8 cellular contexts compared by ENCODE assay signal in genomic region chr2:161500892-161501610, GRCh38.
DNase-seq lines count a peak whose midpoint lies in the region; ATAC-seq lines count a peak whose summit lies in the region.
"Not testable (repeated sequence)": the region's sequence is repeated elsewhere in the genome, so short reads cannot be mapped to it uniquely, and the experiment has no call there.

No MANE protein-coding gene starts in this region.

- peak; percentile 69 for ATAC-seq in GM18870 (IDR thresholded peaks at IDR 0.05; ENCODE audit: unreplicated experiment)
- ATAC-seq in GM21528 (IDR thresholded peaks at IDR 0.05; ENCODE audit: low FRiP score, unreplicated experiment), result peak; percentile 77
- ATAC-seq in HG02981 (IDR thresholded peaks at IDR 0.05; ENCODE audit: unreplicated experiment), result peak; percentile 56
- not testable (repeated sequence) for ATAC-seq in activated naive CD8-positive, alpha-beta T cell treated with anti-CD3 and anti-CD28 coated beads, Interleukin-2, amount 50 U/mL, for 24 hours

- H3K4me3 Mint-ChIP-seq in T-helper 2 cell treated with Interferon-gamma antibody and Interleukin-4, amounts not matched to agents 5 μg/mL and 100 μg/mL, for 36 hours, result peak overlapping the region; percentile 85
- H3K4me3 Mint-ChIP-seq in activated naive CD8-positive, alpha-beta T cell treated with anti-CD3 and anti-CD28 coated beads, Interleukin-2, amount 50 U/mL, for 24 hours, result peak overlapping the region; percentile 84

- not testable (repeated sequence) for H3K9me3 Mint-ChIP-seq in T-helper 2 cell treated with Interferon-gamma antibody and Interleukin-4, amounts not matched to agents 5 μg/mL and 100 μg/mL, for 36 hours; activated naive CD8-positive, alpha-beta T cell treated with anti-CD3 and anti-CD28 coated beads, Interleukin-2, amount 50 U/mL, for 24 hours

- H3K27ac Mint-ChIP-seq in T-helper 2 cell treated with Interferon-gamma antibody and Interleukin-4, amounts not matched to agents 5 μg/mL and 100 μg/mL, for 36 hours, result peak overlapping the region; percentile 80
- peak overlapping the region; percentile 60 for H3K27ac Mint-ChIP-seq in activated naive CD8-positive, alpha-beta T cell treated with anti-CD3 and anti-CD28 coated beads, Interleukin-2, amount 50 U/mL, for 24 hours

- H3K27me3 Mint-ChIP-seq in T-helper 2 cell treated with Interferon-gamma antibody and Interleukin-4, amounts not matched to agents 5 μg/mL and 100 μg/mL, for 36 hours (ENCODE audit: low read depth), result peaks cover 22% of the 10 kb centered on the region
- peaks cover 20% of the 10 kb centered on the region for H3K27me3 Mint-ChIP-seq in activated naive CD8-positive, alpha-beta T cell treated with anti-CD3 and anti-CD28 coated beads, Interleukin-2, amount 50 U/mL, for 24 hours

- DNase-seq in COLO829 (ENCODE audit: low spot score) (peak; percentile 3), KG1 (lab: John Stamatoyannopoulos, UW) (peak; percentile 20), pons (ENCODE audit: low spot score) (peak; percentile 3)
- peak; percentile 20 for DNase-seq in T-helper 2 cell treated with Interferon-gamma antibody and Interleukin-4, amounts not matched to agents 5 μg/mL and 100 μg/mL, for 36 hours (ENCODE audit: low spot score)
- DNase-seq in activated naive CD8-positive, alpha-beta T cell treated with anti-CD3 and anti-CD28 coated beads, Interleukin-2, amount 50 U/mL, for 24 hours, result not testable (repeated sequence)

- peaks cover 12% of the 10 kb centered on the region for H3K4me1 Mint-ChIP-seq in T-helper 2 cell treated with Interferon-gamma antibody and Interleukin-4, amounts not matched to agents 5 μg/mL and 100 μg/mL, for 36 hours (ENCODE audit: low read depth)
- peaks cover 11% of the 10 kb centered on the region for H3K4me1 Mint-ChIP-seq in activated naive CD8-positive, alpha-beta T cell treated with anti-CD3 and anti-CD28 coated beads, Interleukin-2, amount 50 U/mL, for 24 hours

- not testable (repeated sequence) for H3K36me3 Mint-ChIP-seq in T-helper 2 cell treated with Interferon-gamma antibody and Interleukin-4, amounts not matched to agents 5 μg/mL and 100 μg/mL, for 36 hours (ENCODE audit: low read depth); activated naive CD8-positive, alpha-beta T cell treated with anti-CD3 and anti-CD28 coated beads, Interleukin-2, amount 50 U/mL, for 24 hours (ENCODE audit: low read depth)
